In genomic region chr17:82228278-82228841, GRCh38 we compare ENCODE assay signal across 8 cellular contexts. TPM values are rescaled to one million over a fixed set of nuclear protein-coding genes. Genes with fewer than 3 reads are reported as not detected.
DNase-seq lines count a peak whose midpoint lies in the region; ATAC-seq and TF ChIP-seq lines count a peak whose summit lies in the region.

No MANE protein-coding gene starts in this region.

- no peaks in the 10 kb centered on the region for H3K9me3 ChIP-seq in esophagus muscularis mucosa

- H3K27ac Mint-ChIP-seq in activated CD4-positive, alpha-beta memory T cell treated with anti-CD3 and anti-CD28 coated beads, Interleukin-2, amount 10 ng/mL, durations not matched to agents 7 days and 5 days = peak overlapping the region; percentile 90
- H3K27ac Mint-ChIP-seq in osteocyte (ENCODE audit: unreplicated experiment) = no peak overlapping the region

- no peak for TF ChIP-seq CTCF in esophagus muscularis mucosa (IDR thresholded peaks at IDR 0.05)
- no peak for TF ChIP-seq CTCF in osteocyte (IDR thresholded peaks at IDR 0.05)

- H3K9me3 Mint-ChIP-seq in activated CD4-positive, alpha-beta memory T cell treated with anti-CD3 and anti-CD28 coated beads, Interleukin-2, amount 10 ng/mL, durations not matched to agents 7 days and 5 days = no peaks in the 10 kb centered on the region
- H3K9me3 Mint-ChIP-seq in osteocyte (ENCODE audit: unreplicated experiment) = no peaks in the 10 kb centered on the region

- no peak for TF ChIP-seq POLR2A in esophagus muscularis mucosa (IDR thresholded peaks at IDR 0.05; ENCODE audit: low read depth)

- peak overlapping the region; percentile 63 to 76 (median 74) for H3K4me3 ChIP-seq in esophagus muscularis mucosa

- peaks cover 18% of the 10 kb centered on the region for H3K4me1 Mint-ChIP-seq in activated CD4-positive, alpha-beta memory T cell treated with anti-CD3 and anti-CD28 coated beads, Interleukin-2, amount 10 ng/mL, durations not matched to agents 7 days and 5 days
- peaks cover 9% of the 10 kb centered on the region for H3K4me1 Mint-ChIP-seq in osteocyte (ENCODE audit: unreplicated experiment)

- H3K27me3 ChIP-seq in esophagus muscularis mucosa = peaks cover 0 to 5% (median 0%) of the 10 kb centered on the region in 4 donors

- H3K4me1 ChIP-seq in esophagus muscularis mucosa = peaks cover 45 to 67% (median 56%) of the 10 kb centered on the region in 4 donors

- TF ChIP-seq EP300 in esophagus muscularis mucosa (IDR thresholded peaks at IDR 0.05) = no peak

- 51% methylated on average over 7 of the region's 63 CpGs for whole genome bisulfite sequencing in esophagus muscularis mucosa

- intact Hi-C loops in esophagus muscularis mucosa (cut with DNase I) = no loop called here

- peaks cover 9% of the 10 kb centered on the region for H3K36me3 Mint-ChIP-seq in activated CD4-positive, alpha-beta memory T cell treated with anti-CD3 and anti-CD28 coated beads, Interleukin-2, amount 10 ng/mL, durations not matched to agents 7 days and 5 days (ENCODE audit: low read depth)
- H3K36me3 Mint-ChIP-seq in osteocyte (ENCODE audit: unreplicated experiment) = no peaks in the 10 kb centered on the region

- no peaks in the 10 kb centered on the region for H3K36me3 ChIP-seq in esophagus muscularis mucosa

- no peaks in the 10 kb centered on the region for H3K27me3 Mint-ChIP-seq in activated CD4-positive, alpha-beta memory T cell treated with anti-CD3 and anti-CD28 coated beads, Interleukin-2, amount 10 ng/mL, durations not matched to agents 7 days and 5 days
- no peaks in the 10 kb centered on the region for H3K27me3 Mint-ChIP-seq in osteocyte (ENCODE audit: unreplicated experiment)

- peak overlapping the region; percentile 89 to 93 (median 92) for H3K27ac ChIP-seq in esophagus muscularis mucosa (replicated peaks in 1 of 4)

- peak overlapping the region; percentile 84 for H3K4me3 Mint-ChIP-seq in activated CD4-positive, alpha-beta memory T cell treated with anti-CD3 and anti-CD28 coated beads, Interleukin-2, amount 10 ng/mL, durations not matched to agents 7 days and 5 days
- H3K4me3 Mint-ChIP-seq in osteocyte (ENCODE audit: unreplicated experiment) = peak overlapping the region; percentile 35

- ATAC-seq in GM18868 (IDR thresholded peaks at IDR 0.05; ENCODE audit: unreplicated experiment) (peak; percentile 16), HG03432 (IDR thresholded peaks at IDR 0.05; ENCODE audit: unreplicated experiment) (peak; percentile 35), HG02938 (IDR thresholded peaks at IDR 0.05; ENCODE audit: unreplicated experiment) (no peak)

- POLR2A ChIA-PET in activated CD4-positive, alpha-beta memory T cell treated with anti-CD3 and anti-CD28 coated beads, Interleukin-2, amount 10 ng/mL, durations not matched to agents 7 days and 5 days (lab: Charles Lee) = interaction anchor here (0.6 to 2.9 kb wide), 27 partner anchors 8 to 525 kb away, joined by 3 to 27 read pairs (median 4); partner anchors contain the start of genes CCDC57, CENPX, CSNK1D and FASN

- DNase-seq in activated CD4-positive, alpha-beta memory T cell treated with anti-CD3 and anti-CD28 coated beads, Interleukin-2, amount 10 ng/mL, durations not matched to agents 7 days and 5 days = peak; percentile 82
- DNase-seq in esophagus muscularis mucosa (ENCODE audit: extremely low spot score) = no peak
- no peak for DNase-seq in osteocyte (ENCODE audit: extremely low spot score, unreplicated experiment)
- no peak for DNase-seq in putamen (ENCODE audit: low spot score)
- no peak for DNase-seq in NCI-H2107 (lab: John Stamatoyannopoulos, UW)

- CTCF ChIA-PET in activated CD4-positive, alpha-beta memory T cell treated with anti-CD3 and anti-CD28 coated beads, Interleukin-2, amount 10 ng/mL, durations not matched to agents 7 days and 5 days (lab: Charles Lee) = interaction anchor here (1.2 to 2.5 kb wide), 3 partner anchors 22 to 28 kb away, joined by 3 to 11 read pairs (median 7); no protein-coding TSS in a partner anchor

RNA-seq across cellular contexts. Expression of gene SLC16A3, which starts 0.5 kb away (rescaled TPM):
- total RNA-seq in activated CD4-positive, alpha-beta memory T cell treated with anti-CD3 and anti-CD28 coated beads, Interleukin-2, amount 10 ng/mL, durations not matched to agents 7 days and 5 days = 100 to 1,000 TPM; 206 to 210 TPM
- 10 to 100 TPM; 17.0 to 28.8 (median 23.4) TPM for total RNA-seq in esophagus muscularis mucosa
- total RNA-seq in osteocyte = 12.9 and 18.1 TPM in 2 replicates

RNA-seq across cellular contexts. Expression of gene CCDC57, which starts 15.7 kb away (rescaled TPM):
- 10 to 100 TPM; 49.8 to 54.9 TPM for total RNA-seq in activated CD4-positive, alpha-beta memory T cell treated with anti-CD3 and anti-CD28 coated beads, Interleukin-2, amount 10 ng/mL, durations not matched to agents 7 days and 5 days
- total RNA-seq in esophagus muscularis mucosa = 10 to 100 TPM in 3 of 4 donors, 1 to 10 TPM in 1; 8.4 to 21.6 (median 16.4) TPM
- 50.8 and 57.9 TPM in 2 replicates for total RNA-seq in osteocyte

RNA-seq across cellular contexts. Expression of gene CSNK1D, which starts 45.1 kb away (rescaled TPM):
- 100 to 1,000 TPM; 116 TPM for total RNA-seq in activated CD4-positive, alpha-beta memory T cell treated with anti-CD3 and anti-CD28 coated beads, Interleukin-2, amount 10 ng/mL, durations not matched to agents 7 days and 5 days
- total RNA-seq in esophagus muscularis mucosa (10 to 100 TPM; 47.2 to 65.5 (median 61.0) TPM), osteocyte (118 and 124 TPM in 2 replicates)

Comparison
In these comparisons a context has a peak if more than half of its experiments do, and no peak if none do; other contexts are left out.
1. RNA of gene SLC16A3, which starts 0.5 kb away (total RNA-seq): 206 to 210 TPM in activated CD4-positive, alpha-beta memory T cell treated with anti-CD3 and anti-CD28 coated beads, Interleukin-2, amount 10 ng/mL, durations not matched to agents 7 days and 5 days; 17.0 to 28.8 TPM in esophagus muscularis mucosa and 12.9 to 18.1 TPM in osteocyte; every median in the first group is over 4 times any median in the second.